8 cellular contexts compared by ENCODE assay signal in the genomic region with DNA sequence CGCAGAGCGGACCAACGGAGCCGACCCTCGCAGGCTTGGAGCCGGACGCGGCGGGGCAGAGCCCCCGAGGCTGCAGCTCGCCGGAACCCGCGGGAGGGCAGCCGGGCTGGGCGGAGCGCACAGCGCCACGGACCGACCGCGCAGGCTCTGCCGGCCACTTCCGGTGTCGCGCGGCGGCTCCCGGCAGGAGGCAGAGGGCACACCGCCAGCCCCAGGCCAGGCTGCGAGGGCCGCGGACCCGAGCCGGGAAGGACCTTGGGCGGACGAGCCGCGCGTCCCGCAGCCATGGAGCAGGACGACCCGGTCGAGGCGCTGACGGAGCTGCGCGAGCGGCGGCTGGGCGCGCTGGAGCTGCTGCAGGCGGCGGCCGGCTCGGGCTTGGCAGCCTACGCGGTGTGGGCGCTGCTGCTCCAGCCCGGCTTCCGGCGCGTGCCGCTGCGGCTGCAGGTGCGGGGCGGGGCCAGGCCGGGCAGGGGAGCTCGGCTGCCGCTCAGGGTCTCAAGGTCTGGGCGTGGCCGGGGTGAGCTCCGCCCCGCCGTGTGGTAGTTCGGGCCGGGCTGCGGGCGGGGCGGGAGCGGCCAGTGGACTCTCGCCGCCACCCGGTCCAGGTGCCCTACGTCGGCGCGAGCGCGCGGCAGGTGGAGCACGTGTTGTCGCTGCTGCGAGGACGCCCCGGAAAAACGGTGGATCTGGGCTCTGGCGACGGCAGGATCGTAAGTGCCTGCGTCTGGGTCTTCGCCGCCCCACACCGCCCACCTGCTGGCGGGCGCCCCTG. TPM values are rescaled to one million over a fixed set of nuclear protein-coding genes. Genes with fewer than 3 reads are reported as not detected.
DNase-seq lines count a peak whose midpoint lies in the region; ATAC-seq and TF ChIP-seq lines count a peak whose summit lies in the region.

A gene with protein sequence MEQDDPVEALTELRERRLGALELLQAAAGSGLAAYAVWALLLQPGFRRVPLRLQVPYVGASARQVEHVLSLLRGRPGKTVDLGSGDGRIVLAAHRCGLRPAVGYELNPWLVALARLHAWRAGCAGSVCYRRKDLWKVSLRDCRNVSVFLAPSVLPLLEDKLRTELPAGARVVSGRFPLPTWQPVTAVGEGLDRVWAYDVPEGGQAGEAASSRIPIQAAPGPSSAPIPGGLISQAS (plus strand): TSS at position 157 of the 775 bp plus-strand sequence. CDS start 129 bp downstream, at position 286.

- H3K27ac ChIP-seq in lower lobe of right lung: peak within 1 kb of the TSS; percentile 89

- H3K4me1 Mint-ChIP-seq in activated CD8-positive, alpha-beta T cell treated with anti-CD3 and anti-CD28 coated beads, Interleukin-2, amount 10 ng/mL, durations not matched to agents 7 days and 5 days (ENCODE audit: low read depth): peaks cover 22% of the 10 kb centered on the region

- intact Hi-C loops in lower lobe of right lung (cut with DNase I): no loop called here

- DNase-seq in C1 segment of cervical spinal cord (lab: John Stamatoyannopoulos, UW): peak in 13 of 14 donors; percentile 61 to 90 (median 77)
- DNase-seq in NCI-H748 (lab: John Stamatoyannopoulos, UW; ENCODE audit: unreplicated experiment): peak; percentile 91
- DNase-seq in activated CD8-positive, alpha-beta T cell treated with anti-CD3 and anti-CD28 coated beads, Interleukin-2, amount 10 ng/mL, durations not matched to agents 7 days and 5 days: peak; percentile 80
- DNase-seq in effector CD4-positive, alpha-beta T cell: peak; percentile 58
- DNase-seq in lower lobe of right lung: peak; percentile 89
- peak in 2 of 3 experiments; percentile 42 to 68 for DNase-seq in stimulated activated CD4-positive, alpha-beta T cell treated with anti-CD3 and anti-CD28 coated beads, TNF-alpha, amount 100 ng/mL, for 4 hours (ENCODE audit: low read depth in 3 of 3)

- peaks cover 31% of the 10 kb centered on the region for H3K4me1 ChIP-seq in lower lobe of right lung

- H3K36me3 ChIP-seq in lower lobe of right lung: peaks cover 5% of the 10 kb centered on the region

- peak; percentile 6 for TF ChIP-seq CTCF in lower lobe of right lung (IDR thresholded peaks at IDR 0.05)

- H3K36me3 Mint-ChIP-seq in activated CD8-positive, alpha-beta T cell treated with anti-CD3 and anti-CD28 coated beads, Interleukin-2, amount 10 ng/mL, durations not matched to agents 7 days and 5 days (ENCODE audit: low read depth): no peaks in the 10 kb centered on the region

- no peaks in the 10 kb centered on the region for H3K9me3 Mint-ChIP-seq in activated CD8-positive, alpha-beta T cell treated with anti-CD3 and anti-CD28 coated beads, Interleukin-2, amount 10 ng/mL, durations not matched to agents 7 days and 5 days (ENCODE audit: insufficient read depth)

- no peaks in the 10 kb centered on the region for H3K9me3 ChIP-seq in lower lobe of right lung

- peak; percentile 97 for TF ChIP-seq POLR2A in GM19193 (IDR thresholded peaks at IDR 0.05; ENCODE audit: extremely low read depth, insufficient read depth, insufficient read length)

- POLR2A ChIA-PET in activated CD8-positive, alpha-beta T cell treated with anti-CD3 and anti-CD28 coated beads, Interleukin-2, amount 10 ng/mL, durations not matched to agents 7 days and 5 days (lab: Charles Lee): interaction anchor here (0.6 to 1.7 kb wide), 6 partner anchors 13 to 278 kb away, joined by 3 to 6 read pairs (median 4); a partner anchor contains a TSS

- H3K27ac Mint-ChIP-seq in activated CD8-positive, alpha-beta T cell treated with anti-CD3 and anti-CD28 coated beads, Interleukin-2, amount 10 ng/mL, durations not matched to agents 7 days and 5 days: peak within 1 kb of the TSS; percentile 77

- H3K4me3 Mint-ChIP-seq in activated CD8-positive, alpha-beta T cell treated with anti-CD3 and anti-CD28 coated beads, Interleukin-2, amount 10 ng/mL, durations not matched to agents 7 days and 5 days: peak within 1 kb of the TSS; percentile 77

- peaks cover 10% of the 10 kb centered on the region for H3K27me3 ChIP-seq in lower lobe of right lung (ENCODE audit: low read depth)

- CTCF ChIA-PET in activated CD8-positive, alpha-beta T cell treated with anti-CD3 and anti-CD28 coated beads, Interleukin-2, amount 10 ng/mL, durations not matched to agents 7 days and 5 days (lab: Charles Lee): interaction anchor here (0.9 to 2.5 kb wide), 5 partner anchors 9 to 64 kb away, joined by 3 to 19 read pairs (median 10); a partner anchor contains a TSS

- H3K4me3 ChIP-seq in lower lobe of right lung: peak within 1 kb of the TSS; percentile 80

- H3K27me3 Mint-ChIP-seq in activated CD8-positive, alpha-beta T cell treated with anti-CD3 and anti-CD28 coated beads, Interleukin-2, amount 10 ng/mL, durations not matched to agents 7 days and 5 days (ENCODE audit: low read depth): peaks cover 3% of the 10 kb centered on the region

- ATAC-seq in HG03354 (IDR thresholded peaks at IDR 0.05; ENCODE audit: poor library complexity, severe bottlenecking, unreplicated experiment): peak; percentile 73
- ATAC-seq in activated CD8-positive, alpha-beta T cell treated with anti-CD3 and anti-CD28 coated beads, Interleukin-2, amount 10 ng/mL, durations not matched to agents 7 days and 5 days: peak; percentile 72
- peak; percentile 89 to 93 for ATAC-seq in lower lobe of right lung

RNA-seq across cellular contexts. Expression of the gene that starts here (rescaled TPM):
- total RNA-seq in activated CD8-positive, alpha-beta T cell treated with anti-CD3 and anti-CD28 coated beads, Interleukin-2, amount 10 ng/mL, durations not matched to agents 7 days and 5 days: 10 to 100 TPM; 12.3 to 14.2 TPM
- total RNA-seq in lower lobe of right lung: 36.5 TPM

Comparison
In these comparisons a context has a peak if more than half of its experiments do, and no peak if none do; other contexts are left out.
1. Peak in every context shown above with its lines: DNase-seq, ATAC-seq, H3K4me3 ChIP-seq and H3K27ac ChIP-seq.